8 cellular contexts compared by ENCODE assay signal in genomic region chr10:22927661-22928403, GRCh38. TPM values are rescaled to one million over a fixed set of nuclear protein-coding genes. Genes with fewer than 3 reads are reported as not detected.
A peak's percentile ranks its signal among the peaks of the same experiment; 100 is the strongest.
DNase-seq lines count a peak whose midpoint lies in the region; ATAC-seq, FAIRE-seq and TF ChIP-seq lines count a peak whose summit lies in the region.

Gene ARMC3 (plus strand): TSS chr10:22928053. CDS start chr10:22931997, 3,944 bp downstream.

- H3K4me3 Mint-ChIP-seq in neural crest cell: no peak within 1 kb of the TSS
- no peak within 1 kb of the TSS for H3K4me3 Mint-ChIP-seq in stimulated activated naive CD8-positive, alpha-beta T cell treated with anti-CD3 and anti-CD28 coated beads, Interleukin-15, Interleukin-2, amounts not matched to agents 100 ng/mL and 50 ng/mL, for 24 hours

- H3K36me3 Mint-ChIP-seq in neural crest cell (ENCODE audit: low read depth): no peaks in the 10 kb centered on the region
- H3K36me3 Mint-ChIP-seq in stimulated activated naive CD8-positive, alpha-beta T cell treated with anti-CD3 and anti-CD28 coated beads, Interleukin-15, Interleukin-2, amounts not matched to agents 100 ng/mL and 50 ng/mL, for 24 hours (ENCODE audit: low read depth): no peaks in the 10 kb centered on the region

- H3K27me3 Mint-ChIP-seq in neural crest cell (ENCODE audit: low read depth): no peaks in the 10 kb centered on the region
- H3K27me3 Mint-ChIP-seq in stimulated activated naive CD8-positive, alpha-beta T cell treated with anti-CD3 and anti-CD28 coated beads, Interleukin-15, Interleukin-2, amounts not matched to agents 100 ng/mL and 50 ng/mL, for 24 hours: peaks cover 12% of the 10 kb centered on the region

- no peak within 1 kb of the TSS for H3K27ac Mint-ChIP-seq in neural crest cell (ENCODE audit: unreplicated experiment)
- H3K27ac Mint-ChIP-seq in stimulated activated naive CD8-positive, alpha-beta T cell treated with anti-CD3 and anti-CD28 coated beads, Interleukin-15, Interleukin-2, amounts not matched to agents 100 ng/mL and 50 ng/mL, for 24 hours: peak within 1 kb of the TSS; percentile 42

- no peak for FAIRE-seq in frontal cortex (lab: Jason Lieb, UNC)

- no peaks in the 10 kb centered on the region for H3K9me3 Mint-ChIP-seq in neural crest cell
- no peaks in the 10 kb centered on the region for H3K9me3 Mint-ChIP-seq in stimulated activated naive CD8-positive, alpha-beta T cell treated with anti-CD3 and anti-CD28 coated beads, Interleukin-15, Interleukin-2, amounts not matched to agents 100 ng/mL and 50 ng/mL, for 24 hours

- TF ChIP-seq CTCF in GM12875 (IDR thresholded peaks at IDR 0.05; ENCODE audit: borderline replicate concordance, insufficient read depth, low read depth, low read length) (no peak), neural crest cell (conservative IDR thresholded peaks at IDR 0.05) (no peak)

- ATAC-seq in HG02610 (IDR thresholded peaks at IDR 0.05; ENCODE audit: unreplicated experiment): peak; percentile 61

- no peaks in the 10 kb centered on the region for H3K4me1 Mint-ChIP-seq in neural crest cell
- H3K4me1 Mint-ChIP-seq in stimulated activated naive CD8-positive, alpha-beta T cell treated with anti-CD3 and anti-CD28 coated beads, Interleukin-15, Interleukin-2, amounts not matched to agents 100 ng/mL and 50 ng/mL, for 24 hours (ENCODE audit: low read depth): peaks cover 3% of the 10 kb centered on the region

- DNase-seq in NCI-H526 (lab: John Stamatoyannopoulos, UW) (peak; percentile 2 to 74), frontal cortex (ENCODE audit: low spot score in 2 of 2) (peak; percentile 51 to 59), neural crest cell (ENCODE audit: low read depth, low spot score) (peak; percentile 72), GDM1 (lab: John Stamatoyannopoulos, UW) (no peak)
- DNase-seq in activated T-helper 1 cell treated with anti-CD3 and anti-CD28 coated beads, Interleukin-2, amount 50 U/mL, for 16 hours (ENCODE audit: low read depth in 1 of 2, low spot score in 1 of 2): peak; percentile 15 to 41

- peak within 1 kb of the TSS; percentile 50 for H3K4me3 ChIP-seq in GM12875 (ENCODE audit: low read depth, low read length)

RNA-seq across cellular contexts. Expression of gene ARMC3, which starts in this region (rescaled TPM):
- total RNA-seq in frontal cortex (3.3 TPM), neural crest cell (1.5 and 2.8 TPM in 2 replicates)
